Comparison of ENCODE assay signal across 21 cellular contexts in genomic region chr12:55057466-55057865, GRCh38. TPM values are rescaled to one million over a fixed set of nuclear protein-coding genes. Genes with fewer than 3 reads are reported as not detected.
DNase-seq lines count a peak whose midpoint lies in the region; ATAC-seq, FAIRE-seq and TF ChIP-seq lines count a peak whose summit lies in the region.
"Had no signal": no experiment of that assay in that cellular context is flagged by ENCODE, and none has a peak within 500 bp of the region (broad histone marks: within the 10 kb centered on the region; RNA-seq: fewer than 3 reads in every experiment).

No MANE protein-coding gene starts in this region.

- no peaks in the 10 kb centered on the region for H3K27me3 Mint-ChIP-seq in neural progenitor cell (ENCODE audit: insufficient read depth, low read depth)

- H3K4me1 Mint-ChIP-seq in neural progenitor cell, result peaks cover 34% of the 10 kb centered on the region

- H3K27ac ChIP-seq in SJCRH30 (no peak overlapping the region; the same call in 1 of the 2 replicates), neural progenitor cell (no peak overlapping the region)
- H3K27ac ChIP-seq: BLaER1 treated with 17β-estradiol and CSF1 and Interleukin-3, amounts not matched to agents 10 nM and 100 nM; KMS-11; psoas muscle; transverse colon had no signal

- no peak overlapping the region for H2AFZ ChIP-seq in neural progenitor cell (replicated peaks)

- ATAC-seq in HG02798 (IDR thresholded peaks at IDR 0.05; ENCODE audit: poor library complexity, unreplicated experiment), result no peak
- ATAC-seq in GM18867 (IDR thresholded peaks at IDR 0.05; ENCODE audit: unreplicated experiment), result no peak
- ATAC-seq: psoas muscle, SK-N-SH treated with all-trans-retinoic acid at 6 μM for 48 hours had no signal

- H3K27me3 ChIP-seq in SJCRH30 (no peaks in the 10 kb centered on the region), neural progenitor cell (no peaks in the 10 kb centered on the region)
- H3K27me3 ChIP-seq: BLaER1 treated with 17β-estradiol and CSF1 and Interleukin-3, amounts not matched to agents 10 nM and 100 nM had no signal

- FAIRE-seq in HTR-8/SVneo (lab: Jason Lieb, UNC), result no peak
- FAIRE-seq: colon had no signal

- no peak overlapping the region for H3K4me2 ChIP-seq in neural progenitor cell
- H3K4me2 ChIP-seq: BLaER1 treated with 17β-estradiol and CSF1 and Interleukin-3, amounts not matched to agents 10 nM and 100 nM; KMS-11 had no signal

- no peaks in the 10 kb centered on the region for H3K9me3 ChIP-seq in SJCRH30 (replicated peaks)
- H3K9me3 ChIP-seq in neural progenitor cell (ENCODE audit: low read depth), result no peaks in the 10 kb centered on the region
- H3K9me3 ChIP-seq: BLaER1 treated with 17β-estradiol and CSF1 and Interleukin-3, amounts not matched to agents 10 nM and 100 nM; psoas muscle; transverse colon had no signal

- DNase-seq in NCI-H1436 (lab: John Stamatoyannopoulos, UW) (peak; percentile 47), NCI-H1436 treated with DMSO at 0.1 percent for 48 hours (lab: John Stamatoyannopoulos, UW) (no peak), NCI-H1694 treated with DMSO at 0.1 percent for 48 hours (lab: John Stamatoyannopoulos, UW) (peak; percentile 94), SJCRH30 (peak; percentile 64 to 75), neural progenitor cell (ENCODE audit: low spot score) (no peak), HTR-8/SVneo (ENCODE audit: insufficient read length, low spot score) (no peak)
- DNase-seq: activated CD4-positive, alpha-beta T cell treated with anti-CD3 and anti-CD28 coated beads for 48 hours; aorta; naive B cell; NCI-H1930; psoas muscle; stimulated activated naive CD4-positive, alpha-beta T cell treated with Interleukin-2 at 50 U/mL for 16 hours; transverse colon had no signal

- H3K9ac ChIP-seq in neural progenitor cell, result no peak overlapping the region
- H3K9ac ChIP-seq: BLaER1 treated with 17β-estradiol and CSF1 and Interleukin-3, amounts not matched to agents 10 nM and 100 nM; KMS-11 had no signal

- TF ChIP-seq CTCF in neural progenitor cell (IDR thresholded peaks at IDR 0.05), result no peak

- no peaks in the 10 kb centered on the region for H4K20me1 ChIP-seq in neural progenitor cell (ENCODE audit: low read depth)
- H4K20me1 ChIP-seq: BLaER1 treated with 17β-estradiol and CSF1 and Interleukin-3, amounts not matched to agents 10 nM and 100 nM had no signal

- H3K36me3 ChIP-seq in SJCRH30 (no peaks in the 10 kb centered on the region), neural progenitor cell (no peaks in the 10 kb centered on the region)
- H3K36me3 ChIP-seq: BLaER1 treated with 17β-estradiol and CSF1 and Interleukin-3, amounts not matched to agents 10 nM and 100 nM; transverse colon had no signal

- no peaks in the 10 kb centered on the region for H3K9me3 Mint-ChIP-seq in neural progenitor cell

- H3K27ac Mint-ChIP-seq in neural progenitor cell, result peak overlapping the region; percentile 55
- H3K27ac Mint-ChIP-seq: naive B cell had no signal

- no peaks in the 10 kb centered on the region for H3K36me3 Mint-ChIP-seq in neural progenitor cell
- H3K36me3 Mint-ChIP-seq: naive B cell had no signal

- H3K4me3 ChIP-seq in SJCRH30 (no peak overlapping the region), neural progenitor cell (no peak overlapping the region)
- H3K4me3 ChIP-seq: BLaER1 treated with 17β-estradiol and CSF1 and Interleukin-3, amounts not matched to agents 10 nM and 100 nM; psoas muscle; transverse colon had no signal

- H3K79me2 ChIP-seq in neural progenitor cell (ENCODE audit: low read depth), result no peaks in the 10 kb centered on the region

- H3K4me3 Mint-ChIP-seq in neural progenitor cell, result no peak overlapping the region
- H3K4me3 Mint-ChIP-seq: naive B cell had no signal

- peaks cover 9% of the 10 kb centered on the region for H3F3A ChIP-seq in neural progenitor cell (ENCODE audit: low read depth)

- H3K4me1 ChIP-seq in SJCRH30, result peaks cover 9% of the 10 kb centered on the region
- H3K4me1 ChIP-seq in neural progenitor cell, result peaks cover 30% of the 10 kb centered on the region
- H3K4me1 ChIP-seq: psoas muscle, transverse colon had no signal

RNA-seq across cellular contexts. Expression of gene NEUROD4, which starts 37.7 kb away (rescaled TPM):
- total RNA-seq in SJCRH30 (2014; rRNA removed; shearing (Covaris generic)), result not detected in 2 replicates
- 0.62 and 1.8 TPM in 2 replicates for total RNA-seq in neural progenitor cell (ENCODE audit: low replicate concordance)
- total RNA-seq: A172, aorta, lower leg skin, psoas muscle, transverse colon had no signal

Comparison
In these comparisons a context has a peak if more than half of its experiments do, and no peak if none do; other contexts are left out.
1. DNase-seq: peak in NCI-H1436 (single experiment), NCI-H1694 treated with DMSO at 0.1 percent for 48 hours (single experiment) and SJCRH30 (2 of 2); none in NCI-H1436 treated with DMSO at 0.1 percent for 48 hours (single experiment), neural progenitor cell (single experiment) and HTR-8/SVneo (single experiment).